Comparison of ENCODE assay signal across 9 cellular contexts in the genomic region with DNA sequence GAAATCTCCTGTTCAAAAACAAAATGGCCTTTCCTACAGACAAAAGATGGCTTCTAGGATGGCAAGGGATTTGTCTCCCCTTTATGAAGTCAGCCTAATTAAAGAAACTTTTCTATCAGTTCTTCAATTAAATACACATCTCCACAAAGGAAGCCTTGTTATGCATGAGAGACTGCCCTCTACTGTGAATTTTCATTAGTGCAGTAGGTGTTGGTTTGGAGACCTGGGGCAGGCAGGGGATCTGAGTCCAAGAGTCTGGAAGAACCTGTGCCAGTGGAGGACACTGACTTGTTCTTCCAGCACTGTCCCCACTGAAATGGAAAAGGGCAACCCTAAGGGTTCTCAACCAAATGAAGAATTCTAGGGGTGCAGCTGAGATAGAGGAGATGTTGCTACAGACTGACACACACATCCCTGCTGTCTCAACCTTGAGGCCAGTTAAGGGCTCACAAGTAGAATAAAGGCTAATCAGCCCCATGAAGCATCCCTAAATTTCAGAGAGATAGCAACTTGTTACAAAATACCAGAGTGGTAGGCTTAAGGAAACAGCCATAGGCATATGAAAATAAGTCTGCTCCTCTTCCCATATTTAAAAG.
DNase-seq lines count a peak whose midpoint lies in the region; ATAC-seq and TF ChIP-seq lines count a peak whose summit lies in the region.
"Had no signal": no experiment of that assay in that cellular context is flagged by ENCODE, and none has a peak within 500 bp of the region (broad histone marks: within the 10 kb centered on the region; RNA-seq: fewer than 3 reads in every experiment).

No MANE protein-coding gene starts in this region.

- ATAC-seq in GM18870 (IDR thresholded peaks at IDR 0.05; ENCODE audit: unreplicated experiment): peak; percentile 66
- ATAC-seq in stimulated activated naive CD8-positive, alpha-beta T cell treated with anti-CD3 and anti-CD28 coated beads, Interleukin-15, amount 100 ng/mL, for 72 hours: no peak
- no peak for ATAC-seq in HG03108 (IDR thresholded peaks at IDR 0.05; ENCODE audit: unreplicated experiment)

- no peaks in the 10 kb centered on the region for H3K4me1 Mint-ChIP-seq in stimulated activated naive CD8-positive, alpha-beta T cell treated with anti-CD3 and anti-CD28 coated beads, Interleukin-15, amount 100 ng/mL, for 72 hours
- H3K4me1 Mint-ChIP-seq: activated B cell treated with CpG ODN at 0.5 μM for 24 hours had no signal

- H3K36me3 ChIP-seq in effector memory CD4-positive, alpha-beta T cell (ENCODE audit: control insufficient read depth, insufficient read depth, low read length): no peaks in the 10 kb centered on the region

- DNase-seq in D341Med (ENCODE audit: low spot score) (peak; percentile 59), NCI-H1105 (lab: John Stamatoyannopoulos, UW) (peak; percentile 17), astrocyte of the cerebellum (ENCODE audit: low read depth) (peak; percentile 57), iPS DF 4.7 (ENCODE audit: extremely low read depth, low spot score) (peak; percentile 19)
- DNase-seq in stimulated activated naive CD8-positive, alpha-beta T cell treated with anti-CD3 and anti-CD28 coated beads, Interleukin-15, amount 100 ng/mL, for 72 hours: peak; percentile 8 to 9
- no peak for DNase-seq in effector memory CD4-positive, alpha-beta T cell
- DNase-seq: activated B cell treated with CpG ODN at 0.5 μM for 24 hours had no signal

- H3K27ac ChIP-seq in effector memory CD4-positive, alpha-beta T cell (ENCODE audit: insufficient read depth, low read length, poor library complexity, severe bottlenecking): no peak overlapping the region

- no peak overlapping the region for H3K4me3 Mint-ChIP-seq in stimulated activated naive CD8-positive, alpha-beta T cell treated with anti-CD3 and anti-CD28 coated beads, Interleukin-15, amount 100 ng/mL, for 72 hours
- H3K4me3 Mint-ChIP-seq: activated B cell treated with CpG ODN at 0.5 μM for 24 hours had no signal

- H3K4me3 ChIP-seq in astrocyte of the cerebellum (ENCODE audit: low read depth, low read length): no peak overlapping the region
- H3K4me3 ChIP-seq in effector memory CD4-positive, alpha-beta T cell (ENCODE audit: insufficient read depth, low read depth, low read length, poor library complexity, severe bottlenecking): no peak overlapping the region

- H3K9me3 Mint-ChIP-seq in stimulated activated naive CD8-positive, alpha-beta T cell treated with anti-CD3 and anti-CD28 coated beads, Interleukin-15, amount 100 ng/mL, for 72 hours: no peaks in the 10 kb centered on the region
- H3K9me3 Mint-ChIP-seq: activated B cell treated with CpG ODN at 0.5 μM for 24 hours had no signal

- H3K4me1 ChIP-seq in effector memory CD4-positive, alpha-beta T cell (ENCODE audit: control insufficient read depth, insufficient read depth, low read length, poor library complexity, severe bottlenecking): no peaks in the 10 kb centered on the region

- H3K27me3 Mint-ChIP-seq in stimulated activated naive CD8-positive, alpha-beta T cell treated with anti-CD3 and anti-CD28 coated beads, Interleukin-15, amount 100 ng/mL, for 72 hours: peaks cover 7% of the 10 kb centered on the region
- H3K27me3 Mint-ChIP-seq: activated B cell treated with CpG ODN at 0.5 μM for 24 hours had no signal

- no peak overlapping the region for H3K27ac Mint-ChIP-seq in stimulated activated naive CD8-positive, alpha-beta T cell treated with anti-CD3 and anti-CD28 coated beads, Interleukin-15, amount 100 ng/mL, for 72 hours
- H3K27ac Mint-ChIP-seq: activated B cell treated with CpG ODN at 0.5 μM for 24 hours had no signal

- no peaks in the 10 kb centered on the region for H3K9me3 ChIP-seq in effector memory CD4-positive, alpha-beta T cell (ENCODE audit: control insufficient read depth, low read length)

- in situ Hi-C loops in astrocyte of the cerebellum (cut with HindIII; ENCODE audit: low sequenced_read_pairs): loop anchor here (10.0 kb wide), 1 partner anchor 175 kb away; the partner anchor contains the start of gene PRICKLE2

- no peaks in the 10 kb centered on the region for H3K27me3 ChIP-seq in effector memory CD4-positive, alpha-beta T cell (replicated peaks; ENCODE audit: control insufficient read depth, insufficient read depth, low read length, poor library complexity, severe bottlenecking)

- peak; percentile 72 for TF ChIP-seq CTCF in astrocyte of the cerebellum (IDR thresholded peaks at IDR 0.05; ENCODE audit: low read depth, low read length, missing control alignments)

Comparison
In these comparisons a context has a peak if more than half of its experiments do, and no peak if none do; other contexts are left out.
1. DNase-seq: peak in D341Med (single experiment), NCI-H1105 (single experiment), astrocyte of the cerebellum (single experiment), iPS DF 4.7 (single experiment) and stimulated activated naive CD8-positive, alpha-beta T cell treated with anti-CD3 and anti-CD28 coated beads, Interleukin-15, amount 100 ng/mL, for 72 hours (2 of 2); none in effector memory CD4-positive, alpha-beta T cell (0 of 3).